Comparison of ENCODE assay signal across 19 cellular contexts in genomic region chr17:214881-215331, GRCh38. TPM values are rescaled to one million over a fixed set of nuclear protein-coding genes. Genes with fewer than 3 reads are reported as not detected.
DNase-seq lines count a peak whose midpoint lies in the region; ATAC-seq, FAIRE-seq and TF ChIP-seq lines count a peak whose summit lies in the region.
"Had no signal": no experiment of that assay in that cellular context is flagged by ENCODE, and none has a peak within 500 bp of the region (broad histone marks: within the 10 kb centered on the region; RNA-seq: fewer than 3 reads in every experiment).

No MANE protein-coding gene starts in this region.

- 92% methylated on average over 7 of the region's 10 CpGs for WGBS in HepG2 (ENCODE audit: low lambda C conversion rate)

- H3K9ac ChIP-seq in HepG2 (ENCODE audit: insufficient read depth, low read depth, low read length) (no peak overlapping the region), skeletal muscle satellite cell (ENCODE audit: low read depth, low read length) (peak overlapping the region; percentile 75)

- H3K4me3 Mint-ChIP-seq in WTC11: no peak overlapping the region
- H3K4me3 Mint-ChIP-seq: effector memory CD8-positive, alpha-beta T cell had no signal

- POLR2A ChIA-PET in WTC11 (lab: Charles Lee) (no interaction called here), HepG2 (lab: Yijun Ruan, JAX) (no interaction called here)

- TF ChIP-seq CTCF in GM12865 (IDR thresholded peaks at IDR 0.05; ENCODE audit: insufficient read depth, low read depth, low read length, missing control alignments) (no peak), WTC11 (IDR thresholded peaks at IDR 0.05) (no peak), HepG2 (CRISPR knock-in tag; IDR thresholded peaks at IDR 0.05) (0 out of 2 replicates have a peak, but pooled peaks have one; percentile 14)

- H3K36me3 Mint-ChIP-seq in WTC11: no peaks in the 10 kb centered on the region

- H3K9me3 ChIP-seq in HepG2 (ENCODE audit: low read length) (no peaks in the 10 kb centered on the region), skeletal muscle satellite cell (replicated peaks; ENCODE audit: low read length) (no peaks in the 10 kb centered on the region)
- H3K9me3 ChIP-seq: Caco-2, Peyer's patch had no signal

- no TSS peak for BruUV-seq in HepG2 (replicated peaks; lab: Mats Ljungman, UMichigan)

- H3K4me1 Mint-ChIP-seq in WTC11: no peaks in the 10 kb centered on the region; the same call in 1 of the 2 replicates

- no peaks in the 10 kb centered on the region for H3K27me3 Mint-ChIP-seq in WTC11 (ENCODE audit: low read depth)
- H3K27me3 Mint-ChIP-seq: effector memory CD8-positive, alpha-beta T cell had no signal

- H3K4me1 ChIP-seq in HepG2 (ENCODE audit: insufficient read depth, low read length): no peaks in the 10 kb centered on the region
- H3K4me1 ChIP-seq in skeletal muscle satellite cell (ENCODE audit: control insufficient read depth, insufficient read depth, low read length): no peaks in the 10 kb centered on the region
- H3K4me1 ChIP-seq: Caco-2, Peyer's patch had no signal

- intact Hi-C loops in HepG2 (cut with micrococcal nuclease; ENCODE audit: unreplicated experiment): no loop called here

- H3K36me3 ChIP-seq in HepG2 (replicated peaks in 1 of 2; ENCODE audit: control insufficient read depth in 1 of 2, insufficient read depth in 2 of 2, low read length in 2 of 2) (peaks cover 3 to 5% of the 10 kb centered on the region in 2 experiments; a peak in 3 of 5 replicates), skeletal muscle satellite cell (ENCODE audit: insufficient read depth, low read length) (no peaks in the 10 kb centered on the region)
- H3K36me3 ChIP-seq: Peyer's patch had no signal

- no peak for FAIRE-seq in HepG2 (lab: Jason Lieb, UNC)
- FAIRE-seq: GM12891 had no signal

- H4K20me1 ChIP-seq in HepG2 (ENCODE audit: insufficient read depth, low read length): no peaks in the 10 kb centered on the region

- TF ChIP-seq EP300 in HepG2 (IDR thresholded peaks at IDR 0.05; ENCODE audit: low read depth in 2 of 2, low read length in 2 of 2): no peak
- no peak for TF ChIP-seq EP300 in HepG2 (CRISPR knock-in tag; IDR thresholded peaks at IDR 0.05; ENCODE audit: borderline replicate concordance)

- ATAC-seq in WTC11: no peak
- ATAC-seq in HepG2: no peak; the same call in 2 of the 3 replicates
- ATAC-seq: effector memory CD8-positive, alpha-beta T cell had no signal

- in situ Hi-C loops in HepG2 (cut with HindIII; ENCODE audit: extremely low pct_ligation_motif_present, low pct_unique_long_range_greater_than_20kb): no loop called here

- H2AFZ ChIP-seq in HepG2 (ENCODE audit: low read length): no peak overlapping the region

- no peaks in the 10 kb centered on the region for H3K27me3 ChIP-seq in HepG2 (ENCODE audit: control insufficient read depth in 1 of 2, insufficient read depth in 2 of 2, low read length in 2 of 2)
- H3K27me3 ChIP-seq in skeletal muscle satellite cell (ENCODE audit: control insufficient read depth, insufficient read depth, low read length): no peaks in the 10 kb centered on the region
- H3K27me3 ChIP-seq: Peyer's patch had no signal

- H3K4me3 ChIP-seq in GM12865 (ENCODE audit: low read depth, low read length): peak overlapping the region; percentile 67
- no peak overlapping the region for H3K4me3 ChIP-seq in HepG2 (replicated peaks in 1 of 3; ENCODE audit: insufficient read depth in 1 of 3, low read depth in 2 of 3, low read length in 3 of 3)
- peak overlapping the region; percentile 62 for H3K4me3 ChIP-seq in skeletal muscle satellite cell (ENCODE audit: low read length)

- no peak overlapping the region for H3K27ac Mint-ChIP-seq in WTC11
- H3K27ac Mint-ChIP-seq: effector memory CD8-positive, alpha-beta T cell had no signal

- H3K4me2 ChIP-seq in HepG2 (ENCODE audit: low read depth, low read length): no peak overlapping the region
- peak overlapping the region; percentile 73 for H3K4me2 ChIP-seq in skeletal muscle satellite cell (ENCODE audit: low read length)

- no peak for TF ChIP-seq POLR2A in HepG2 (IDR thresholded peaks at IDR 0.05; ENCODE audit: insufficient read depth in 1 of 2, low read depth in 2 of 2, low read length in 2 of 2)

- no peak for DNase-seq in GM12865 (ENCODE audit: low read depth)
- peak; percentile 10 for DNase-seq in WTC11 (ENCODE audit: low spot score)
- DNase-seq in HepG2 (ENCODE audit: low spot score): no peak
- no peak for DNase-seq in dermis blood vessel endothelial cell
- DNase-seq in NCI-H446 (lab: John Stamatoyannopoulos, UW): no peak
- DNase-seq in NCI-H1092 (lab: John Stamatoyannopoulos, UW): no peak
- DNase-seq in NCI-H2227 treated with DMSO at 0.1 percent for 48 hours (lab: John Stamatoyannopoulos, UW): no peak
- DNase-seq: activated CD4-positive, alpha-beta T cell treated with anti-CD3 and anti-CD28 coated beads for 1 hour; activated effector memory CD4-positive, alpha-beta T cell treated with anti-CD3 and anti-CD28 coated beads, Interleukin-2, amount 50 U/mL, for 16 hours; effector memory CD8-positive, alpha-beta T cell; NCI-H1417; NCI-H748 treated with DMSO at 0.1 percent for 48 hours; Peyer's patch; stimulated activated CD4-positive, alpha-beta T cell treated with anti-CD3 and anti-CD28 coated beads, Interleukin-4, amount 100 ng/mL, for 24 hours; T1000 had no signal

- no peak overlapping the region for H3K27ac ChIP-seq in HepG2 (ENCODE audit: extremely low read length, insufficient read depth, low read length)

- TF ChIP-seq RAD21 in HepG2 (CRISPR knock-in tag; IDR thresholded peaks at IDR 0.05): no peak

- H3K9me3 Mint-ChIP-seq in WTC11: no peaks in the 10 kb centered on the region
- H3K9me3 Mint-ChIP-seq: effector memory CD8-positive, alpha-beta T cell had no signal

- CTCF ChIA-PET in WTC11 (lab: Charles Lee): no interaction called here
- CTCF ChIA-PET in HepG2 (lab: Yijun Ruan, JAX; ENCODE audit: low intra/inter-chr PET ratio, low total read pairs): no interaction called here

- H3K79me2 ChIP-seq in HepG2 (ENCODE audit: insufficient read depth, low read length): no peaks in the 10 kb centered on the region

TF ChIP-seq in WTC11, 78 proteins besides CTCF, POLR2A, EP300 and RAD21 (continues in another document):
- TF ChIP-seq ZNF512 (CRISPR knock-in tag; IDR thresholded peaks at IDR 0.05; ENCODE audit: borderline replicate concordance): no peak

TF ChIP-seq in HepG2, 621 proteins besides CTCF, POLR2A, EP300 and RAD21:
- TF ChIP-seq ZMYM3 (CRISPR knock-in tag; IDR thresholded peaks at IDR 0.05): no peak
- no peak for TF ChIP-seq MAFK (conservative IDR thresholded peaks at IDR 0.05 in 1 of 2, IDR thresholded peaks at IDR 0.05 in 1 of 2; ENCODE audit: low read length in 2 of 2)
- TF ChIP-seq TARDBP (CRISPR knock-in tag; IDR thresholded peaks at IDR 0.05): no peak
- TF ChIP-seq ZNF101 (CRISPR knock-in tag; IDR thresholded peaks at IDR 0.05; ENCODE audit: borderline replicate concordance, low read depth): no peak

RNA-seq across cellular contexts. Expression of gene DOC2B, which starts 33.5 kb away (rescaled TPM):
- total RNA-seq in WTC11 (2021) (2.1 to 2.7 TPM (median 2.5 TPM) in 3 replicates), HepG2 (2016; rRNA removed; fragmentation: Illumina TruSeq; extraction: Trizol) (0.22 TPM in 1 of 2 replicates, not detected in the other), dermis blood vessel endothelial cell (20.6 and 57.9 TPM in 2 replicates)
- 0.09 and 0.30 TPM in 2 replicates for total RNA-seq in HepG2 (2016; cell fraction: cytosol; rRNA removed; fragmentation: Illumina TruSeq; extraction: Trizol; ENCODE audit: low read depth)
- total RNA-seq in HepG2 (2016; cell fraction: insoluble cytoplasmic fraction; rRNA removed; fragmentation: Illumina TruSeq; extraction: Trizol): 0.04 TPM in 1 of 2 replicates, not detected in the other
- total RNA-seq in HepG2 (2016; cell fraction: membrane; rRNA removed; fragmentation: Illumina TruSeq; extraction: Trizol): 0.06 and 0.38 TPM in 2 replicates
- 0.06 TPM in 1 of 2 replicates, not detected in the other for total RNA-seq in HepG2 (2016; cell fraction: nucleus; rRNA removed; fragmentation: Illumina TruSeq; extraction: Trizol)
- 0.09 and 0.77 TPM in 2 replicates for polyA plus RNA-seq in HepG2 (2011; rRNA removed)
- polyA plus RNA-seq in HepG2 (2011; cell fraction: cytosol; rRNA removed): 0.21 and 0.25 TPM in 2 replicates
- 0.31 and 0.33 TPM in 2 replicates for polyA plus RNA-seq in HepG2 (2011; cell fraction: nucleus; rRNA removed)
- polyA plus RNA-seq in HepG2 (2012): 0.05 and 0.23 TPM in 2 replicates
- 0.08 and 0.34 TPM in 2 replicates for polyA plus RNA-seq in HepG2 (2016; cell fraction: cytosol; fragmentation: Illumina TruSeq; extraction: Trizol; ENCODE audit: low read depth)
- not detected in 2 replicates for polyA plus RNA-seq in HepG2 (2016; cell fraction: insoluble cytoplasmic fraction; fragmentation: Illumina TruSeq; extraction: Trizol; ENCODE audit: low read depth)
- polyA plus RNA-seq in HepG2 (2016; cell fraction: membrane; fragmentation: Illumina TruSeq; extraction: Trizol; ENCODE audit: low read depth): 0.33 TPM in 1 of 2 replicates, not detected in the other
- polyA plus RNA-seq in HepG2 (2016; cell fraction: nucleus; fragmentation: Illumina TruSeq; extraction: Trizol; ENCODE audit: insufficient read depth, low read depth): 0.22 and 0.36 TPM in 2 replicates
- 0.08 TPM in 1 of 2 replicates, not detected in the other for polyA minus RNA-seq in HepG2 (2011; rRNA and poly(A)+ RNA removed; ENCODE audit: low replicate concordance)
- 0.40 TPM in 1 of 2 replicates, not detected in the other for polyA minus RNA-seq in HepG2 (2011; cell fraction: cytosol; rRNA and poly(A)+ RNA removed)
- polyA minus RNA-seq in HepG2 (2011; cell fraction: nucleus; rRNA and poly(A)+ RNA removed): 0.13 TPM in 1 of 2 replicates, not detected in the other
- total RNA-seq in skeletal muscle satellite cell (2012; rRNA removed): not detected in 2 replicates
- total RNA-seq: Caco-2, HT1080 had no signal

Comparison
In these comparisons a context has a peak if more than half of its experiments do, and no peak if none do; other contexts are left out.
1. H3K4me3 ChIP-seq: peak in GM12865 (single experiment) and skeletal muscle satellite cell (single experiment); none in HepG2 (0 of 3).